In genomic region chr16:11742041-11742535, GRCh38 we compare ENCODE assay signal across 8 cellular contexts. TPM values are rescaled to one million over a fixed set of nuclear protein-coding genes. Genes with fewer than 3 reads are reported as not detected.
DNase-seq lines count a peak whose midpoint lies in the region; ATAC-seq and TF ChIP-seq lines count a peak whose summit lies in the region.

No MANE protein-coding gene starts in this region.

- no peaks in the 10 kb centered on the region for H3K4me1 ChIP-seq in esophagus (ENCODE audit: control insufficient read depth in 2 of 2, insufficient read depth in 2 of 2, low read length in 1 of 2)

- CTCF ChIA-PET in Calu3 (lab: Charles Lee): interaction anchor here (1.0 to 2.1 kb wide), 4 partner anchors 10 to 56 kb away, joined by 3 to 18 read pairs (median 4); no protein-coding TSS in a partner anchor

- no peaks in the 10 kb centered on the region for H3K36me3 ChIP-seq in esophagus (ENCODE audit: control insufficient read depth in 2 of 2, insufficient read depth in 2 of 2, low read length in 1 of 2)

- H3K27ac ChIP-seq in esophagus (ENCODE audit: low read depth in 2 of 2, low read length in 1 of 2): peak overlapping the region; percentile 96 to 98

- H3K4me3 Mint-ChIP-seq in Calu3 (ENCODE audit: low read depth, unreplicated experiment): peak overlapping the region; percentile 85
- H3K4me3 Mint-ChIP-seq in nephron progenitor cell: peak overlapping the region; percentile 98

- peak overlapping the region; percentile 83 to 93 for H3K4me3 ChIP-seq in esophagus (ENCODE audit: low read depth in 1 of 2, low read length in 2 of 2)

- H3K36me3 Mint-ChIP-seq in Calu3 (ENCODE audit: insufficient read depth, unreplicated experiment) (peaks cover 66% of the 10 kb centered on the region), nephron progenitor cell (ENCODE audit: low read depth) (peaks cover 28% of the 10 kb centered on the region)

- no TSS peak for BruUV-seq in Calu3 (replicated peaks; lab: Mats Ljungman, UMichigan)

- H3K27me3 Mint-ChIP-seq in Calu3 (ENCODE audit: unreplicated experiment) (no peaks in the 10 kb centered on the region), nephron progenitor cell (ENCODE audit: low read depth, poor library complexity) (no peaks in the 10 kb centered on the region)

- intact Hi-C loops in Calu3 (cut with micrococcal nuclease; ENCODE audit: unreplicated experiment): loop anchor here (1.0 kb wide), 1 partner anchor 41 kb away; no protein-coding TSS in a partner anchor

- 0 to 1% methylated on average over 34 to 40 of the region's 40 CpGs for WGBS in esophagus, 2 donors

- DNase-seq in Calu3 (peak; percentile 56), HuH-7 (ENCODE audit: low spot score) (peak; percentile 23), nephron progenitor cell (no peak), ureter (ENCODE audit: low spot score) (peak; percentile 57), NCI-H187 (lab: John Stamatoyannopoulos, UW) (no peak)
- peak; percentile 25 to 29 for DNase-seq in activated CD4-positive, alpha-beta T cell treated with anti-CD3 and anti-CD28 coated beads, Interleukin-2, amount 50 U/mL, for 4 hours

- TF ChIP-seq CTCF in Calu3 (IDR thresholded peaks at IDR 0.05; ENCODE audit: unreplicated experiment): no peak
- no peak for TF ChIP-seq CTCF in nephron progenitor cell (IDR thresholded peaks at IDR 0.05)

- H3K27ac Mint-ChIP-seq in Calu3 (ENCODE audit: unreplicated experiment) (peak overlapping the region; percentile 98), nephron progenitor cell (peak overlapping the region; percentile 96)

- no peaks in the 10 kb centered on the region for H3K27me3 ChIP-seq in esophagus (ENCODE audit: control insufficient read depth in 1 of 2, insufficient read depth in 2 of 2, low read length in 2 of 2)

- no peaks in the 10 kb centered on the region for H3K9me3 Mint-ChIP-seq in Calu3 (ENCODE audit: low read depth, unreplicated experiment)
- no peaks in the 10 kb centered on the region for H3K9me3 Mint-ChIP-seq in nephron progenitor cell

- peak; percentile 28 for ATAC-seq in GM21515 (IDR thresholded peaks at IDR 0.05; ENCODE audit: unreplicated experiment)

- H3K4me1 Mint-ChIP-seq in Calu3 (ENCODE audit: low read depth, unreplicated experiment) (peaks cover 52% of the 10 kb centered on the region), nephron progenitor cell (peaks cover 45% of the 10 kb centered on the region)

- no peaks in the 10 kb centered on the region for H3K9me3 ChIP-seq in esophagus (ENCODE audit: control insufficient read depth in 2 of 2, insufficient read depth in 1 of 2, low read depth in 1 of 2, low read length in 1 of 2)

RNA-seq across cellular contexts. Expression of gene TXNDC11, which starts 0.6 kb away (rescaled TPM):
- total RNA-seq in Calu3 (2022): 51.3 and 52.1 TPM in 2 replicates
- polyA plus RNA-seq in esophagus: 10 to 100 TPM; 21.8 to 24.5 TPM
- total RNA-seq in ureter: 49.9 TPM

RNA-seq across cellular contexts. Expression of gene ZC3H7A, which starts 55.0 kb away (rescaled TPM):
- 68.7 and 70.9 TPM in 2 replicates for total RNA-seq in Calu3 (2022)
- 10 to 100 TPM; 11.0 to 14.0 TPM for polyA plus RNA-seq in esophagus
- total RNA-seq in ureter: 64.1 TPM

Comparison
In these comparisons a context has a peak if more than half of its experiments do, and no peak if none do; other contexts are left out.
1. DNase-seq: peak in Calu3 (single experiment), HuH-7 (single experiment), activated CD4-positive, alpha-beta T cell treated with anti-CD3 and anti-CD28 coated beads, Interleukin-2, amount 50 U/mL, for 4 hours (2 of 2) and ureter (single experiment); none in nephron progenitor cell (single experiment) and NCI-H187 (0 of 2).